Comparison of ENCODE assay signal across 7 cellular contexts in genomic region chr19:43826787-43827754, GRCh38. TPM values are rescaled to one million over a fixed set of nuclear protein-coding genes. Genes with fewer than 3 reads are reported as not detected.
A peak's percentile ranks its signal among the peaks of the same experiment; 100 is the strongest.
DNase-seq lines count a peak whose midpoint lies in the region; ATAC-seq and TF ChIP-seq lines count a peak whose summit lies in the region.

TSS of gene ZNF283 (plus strand) at chr19:43827321. CDS start at chr19:43833505, 6,184 bp downstream.

- DNase-seq in NCI-H446 treated with DMSO at 0.1 percent for 48 hours (lab: John Stamatoyannopoulos, UW) (peak; percentile 70), colonic mucosa (peak; percentile 95), kidney tubule cell (ENCODE audit: low spot score) (peak; percentile 93)
- DNase-seq in activated CD4-positive, alpha-beta T cell treated with anti-CD3 and anti-CD28 coated beads for 24 hours (ENCODE audit: low read depth in 2 of 2): peak; percentile 78 to 81
- peak; percentile 70 to 84 for DNase-seq in stimulated activated CD4-positive, alpha-beta T cell treated with anti-CD3 and anti-CD28 coated beads, Interleukin-15, amount 100 ng/mL, for 48 hours (ENCODE audit: low read depth in 2 of 2)

- H3K36me3 ChIP-seq in colonic mucosa: no peaks in the 10 kb centered on the region

- peak within 1 kb of the TSS; percentile 53 for H3K4me3 ChIP-seq in colonic mucosa

- no peak for TF ChIP-seq CTCF in colonic mucosa (IDR thresholded peaks at IDR 0.05)

- ATAC-seq in GM18511 (IDR thresholded peaks at IDR 0.05; ENCODE audit: unreplicated experiment) (peak; percentile 94), HG03139 (IDR thresholded peaks at IDR 0.05; ENCODE audit: unreplicated experiment) (peak; percentile 87)

- intact Hi-C loops in colonic mucosa (cut with DNase I): no loop called here

- H3K4me1 ChIP-seq in colonic mucosa: no peaks in the 10 kb centered on the region

- peak within 1 kb of the TSS; percentile 40 to 78 for H3K9ac ChIP-seq in colonic mucosa (ENCODE audit: low read depth in 2 of 2, low read length in 2 of 2)

- no peaks in the 10 kb centered on the region for H3K9me3 ChIP-seq in colonic mucosa

- H3K27ac ChIP-seq in colonic mucosa: peak within 1 kb of the TSS; percentile 32

- no peaks in the 10 kb centered on the region for H3K27me3 ChIP-seq in colonic mucosa

RNA-seq across cellular contexts. Expression of gene ZNF283, which starts in this region (rescaled TPM):
- 1 to 10 TPM; 6.5 to 7.3 TPM for total RNA-seq in colonic mucosa

Comparison
In these comparisons a context has a peak if more than half of its experiments do, and no peak if none do; other contexts are left out.
1. Peak in every context shown above with its lines: DNase-seq, ATAC-seq, H3K4me3 ChIP-seq and H3K27ac ChIP-seq.